8 cellular contexts compared by ENCODE assay signal in genomic region chr17:30970757-30971567, GRCh38. TPM values are rescaled to one million over a fixed set of nuclear protein-coding genes. Genes with fewer than 3 reads are reported as not detected.
DNase-seq lines count a peak whose midpoint lies in the region; ATAC-seq and TF ChIP-seq lines count a peak whose summit lies in the region.

A gene with protein sequence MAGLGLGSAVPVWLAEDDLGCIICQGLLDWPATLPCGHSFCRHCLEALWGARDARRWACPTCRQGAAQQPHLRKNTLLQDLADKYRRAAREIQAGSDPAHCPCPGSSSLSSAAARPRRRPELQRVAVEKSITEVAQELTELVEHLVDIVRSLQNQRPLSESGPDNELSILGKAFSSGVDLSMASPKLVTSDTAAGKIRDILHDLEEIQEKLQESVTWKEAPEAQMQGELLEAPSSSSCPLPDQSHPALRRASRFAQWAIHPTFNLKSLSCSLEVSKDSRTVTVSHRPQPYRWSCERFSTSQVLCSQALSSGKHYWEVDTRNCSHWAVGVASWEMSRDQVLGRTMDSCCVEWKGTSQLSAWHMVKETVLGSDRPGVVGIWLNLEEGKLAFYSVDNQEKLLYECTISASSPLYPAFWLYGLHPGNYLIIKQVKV (plus strand): TSS chr17:30971039. CDS start chr17:30971074, 35 bp downstream.

- H3K36me3 ChIP-seq in left ventricle myocardium inferior (peaks cover 9% of the 10 kb centered on the region), prostate gland (no peaks in the 10 kb centered on the region), vagina (no peaks in the 10 kb centered on the region)

- DNase-seq in Calu3, result peak; percentile 85
- DNase-seq in amygdala (lab: John Stamatoyannopoulos, UW), result peak in 45 of 56 donors; percentile 8 to 66 (median 42)
- DNase-seq in left ventricle myocardium inferior, result peak; percentile 86
- peak; percentile 83 for DNase-seq in prostate gland (ENCODE audit: low spot score)
- DNase-seq in vagina (ENCODE audit: extremely low spot score in 2 of 2), result peak in 1 of 2 donors; percentile 91

- H3K4me3 ChIP-seq in left ventricle myocardium inferior (peak within 1 kb of the TSS; percentile 82), prostate gland (peak within 1 kb of the TSS; percentile 61 to 76), vagina (peak within 1 kb of the TSS; percentile 72 to 80)

- H3K36me3 Mint-ChIP-seq in Calu3 (ENCODE audit: insufficient read depth, unreplicated experiment) (peaks cover 40% of the 10 kb centered on the region), IgD-negative memory B cell (peaks cover 8% of the 10 kb centered on the region)
- peaks cover 14% of the 10 kb centered on the region for H3K36me3 Mint-ChIP-seq in T-helper 1 cell treated with Interleukin-12 subunit alpha and Interleukin-12 subunit beta and Interleukin-4 antibody, amounts not matched to agents 30 μg/mL and 1 μg/mL, for 36 hours (ENCODE audit: low read depth)

- H3K27ac ChIP-seq in left ventricle myocardium inferior (replicated peaks), result peak within 1 kb of the TSS; percentile 95
- H3K27ac ChIP-seq in prostate gland, result peak within 1 kb of the TSS; percentile 90 to 95
- H3K27ac ChIP-seq in vagina, result peak within 1 kb of the TSS; percentile 97

- peak; percentile 67 for ATAC-seq in GM21381 (IDR thresholded peaks at IDR 0.05; ENCODE audit: unreplicated experiment)

- TF ChIP-seq CTCF in Calu3 (IDR thresholded peaks at IDR 0.05; ENCODE audit: unreplicated experiment), result peak; percentile 39
- TF ChIP-seq CTCF in left ventricle myocardium inferior (IDR thresholded peaks at IDR 0.05; ENCODE audit: borderline replicate concordance), result peak; percentile 64
- peak; percentile 31 to 61 (median 43) for TF ChIP-seq CTCF in prostate gland (IDR thresholded peaks at IDR 0.05)
- TF ChIP-seq CTCF in vagina (IDR thresholded peaks at IDR 0.05), result peak in 2 of 3 experiments; percentile 29 to 44

- no peaks in the 10 kb centered on the region for H3K27me3 Mint-ChIP-seq in Calu3 (ENCODE audit: unreplicated experiment)
- peaks cover 2% of the 10 kb centered on the region for H3K27me3 Mint-ChIP-seq in IgD-negative memory B cell
- H3K27me3 Mint-ChIP-seq in T-helper 1 cell treated with Interleukin-12 subunit alpha and Interleukin-12 subunit beta and Interleukin-4 antibody, amounts not matched to agents 30 μg/mL and 1 μg/mL, for 36 hours (ENCODE audit: low read depth), result no peaks in the 10 kb centered on the region

- H3K4me1 ChIP-seq in left ventricle myocardium inferior, result peaks cover 24% of the 10 kb centered on the region
- H3K4me1 ChIP-seq in prostate gland (replicated peaks), result no peaks in the 10 kb centered on the region
- H3K4me1 ChIP-seq in vagina, result peaks cover 14% of the 10 kb centered on the region

- H3K4me1 Mint-ChIP-seq in Calu3 (ENCODE audit: low read depth, unreplicated experiment) (peaks cover 16% of the 10 kb centered on the region), IgD-negative memory B cell (peaks cover 36 to 44% (median 40%) of the 10 kb centered on the region in 3 donors)
- peaks cover 24% of the 10 kb centered on the region for H3K4me1 Mint-ChIP-seq in T-helper 1 cell treated with Interleukin-12 subunit alpha and Interleukin-12 subunit beta and Interleukin-4 antibody, amounts not matched to agents 30 μg/mL and 1 μg/mL, for 36 hours (ENCODE audit: low read depth)

- intact Hi-C loops in Calu3 (cut with micrococcal nuclease; ENCODE audit: unreplicated experiment) (no loop called here), left ventricle myocardium inferior (cut with micrococcal nuclease) (no loop called here), prostate gland (cut with DNase I) (no loop called here), vagina (cut with DNase I) (loop anchor here (2.0 kb wide), 1 partner anchor 64 kb away; the partner anchor contains the start of gene TEFM)

- no peaks in the 10 kb centered on the region for H3K9me3 ChIP-seq in left ventricle myocardium inferior (replicated peaks)
- H3K9me3 ChIP-seq in prostate gland, result no peaks in the 10 kb centered on the region
- H3K9me3 ChIP-seq in vagina, result no peaks in the 10 kb centered on the region

- CTCF ChIA-PET in Calu3 (lab: Charles Lee), result interaction anchor here (1.0 kb wide), 1 partner anchor 99 kb away, joined by 3 read pairs; no protein-coding TSS in a partner anchor

- BruUV-seq in Calu3 (replicated peaks; lab: Mats Ljungman, UMichigan), result no TSS peak

- H3K4me3 Mint-ChIP-seq in Calu3 (ENCODE audit: low read depth, unreplicated experiment) (peak within 1 kb of the TSS; percentile 80), IgD-negative memory B cell (peak within 1 kb of the TSS; percentile 90 to 99 (median 96))
- peak within 1 kb of the TSS; percentile 95 for H3K4me3 Mint-ChIP-seq in T-helper 1 cell treated with Interleukin-12 subunit alpha and Interleukin-12 subunit beta and Interleukin-4 antibody, amounts not matched to agents 30 μg/mL and 1 μg/mL, for 36 hours

- no peaks in the 10 kb centered on the region for H3K9me3 Mint-ChIP-seq in Calu3 (ENCODE audit: low read depth, unreplicated experiment)
- peaks cover 0 to 4% (median 2%) of the 10 kb centered on the region in 3 donors for H3K9me3 Mint-ChIP-seq in IgD-negative memory B cell
- no peaks in the 10 kb centered on the region for H3K9me3 Mint-ChIP-seq in T-helper 1 cell treated with Interleukin-12 subunit alpha and Interleukin-12 subunit beta and Interleukin-4 antibody, amounts not matched to agents 30 μg/mL and 1 μg/mL, for 36 hours

- H3K27ac Mint-ChIP-seq in Calu3 (ENCODE audit: unreplicated experiment) (peak within 1 kb of the TSS; percentile 85), IgD-negative memory B cell (peak within 1 kb of the TSS; percentile 96 to 98 (median 97))
- peak within 1 kb of the TSS; percentile 96 for H3K27ac Mint-ChIP-seq in T-helper 1 cell treated with Interleukin-12 subunit alpha and Interleukin-12 subunit beta and Interleukin-4 antibody, amounts not matched to agents 30 μg/mL and 1 μg/mL, for 36 hours

- H3K27me3 ChIP-seq in left ventricle myocardium inferior (ENCODE audit: low read depth), result no peaks in the 10 kb centered on the region
- no peaks in the 10 kb centered on the region for H3K27me3 ChIP-seq in prostate gland (replicated peaks; ENCODE audit: insufficient read depth)
- no peaks in the 10 kb centered on the region for H3K27me3 ChIP-seq in vagina

- TF ChIP-seq POLR2A in prostate gland (IDR thresholded peaks at IDR 0.05) (peak; percentile 81), vagina (IDR thresholded peaks at IDR 0.05) (peak in 1 of 2 donors; percentile 42)

- WGBS in prostate gland, result under 1% methylated on average over 68 of the region's 70 CpGs

RNA-seq across cellular contexts. Expression of the gene that starts here (rescaled TPM):
- total RNA-seq in Calu3 (2022), result 7.5 and 11.4 TPM in 2 replicates
- 34.7 TPM for polyA plus RNA-seq in IgD-negative memory B cell
- 4.6 TPM for total RNA-seq in left ventricle myocardium inferior
- total RNA-seq in prostate gland, result 10 to 100 TPM; 32.1 to 39.3 TPM
- 21.1 TPM for total RNA-seq in vagina
